ENCODE assay signal across 9 cellular contexts in genomic region chr2:199471443-199472057, GRCh38. TPM values are rescaled to one million over a fixed set of nuclear protein-coding genes. Genes with fewer than 3 reads are reported as not detected.
DNase-seq lines count a peak whose midpoint lies in the region; ATAC-seq and FAIRE-seq lines count a peak whose summit lies in the region.
"Had no signal": no experiment of that assay in that cellular context is flagged by ENCODE, and none has a peak within 500 bp of the region (broad histone marks: within the 10 kb centered on the region; RNA-seq: fewer than 3 reads in every experiment).

No MANE protein-coding gene starts in this region.

- H3K4me1 Mint-ChIP-seq in activated T-cell treated with anti-CD3 and anti-CD28 coated beads, Interleukin-2, amount 50 U/mL, for 4 hours (ENCODE audit: low read depth) = peaks cover 6% of the 10 kb centered on the region

- H3K27me3 Mint-ChIP-seq in activated T-cell treated with anti-CD3 and anti-CD28 coated beads, Interleukin-2, amount 50 U/mL, for 4 hours (ENCODE audit: low read depth) = peaks cover 81% of the 10 kb centered on the region

- WGBS in iPS DF 6.9 (ENCODE audit: insufficient coverage, insufficient read length) = no CpG with 5 or more reads among the region's 35 CpGs
- WGBS in small intestine, 3 donors = 5% methylated on average over 33 to 35 of the region's 35 CpGs

- H3K9me3 Mint-ChIP-seq in activated T-cell treated with anti-CD3 and anti-CD28 coated beads, Interleukin-2, amount 50 U/mL, for 4 hours = peaks cover 3% of the 10 kb centered on the region

- ATAC-seq in activated T-cell treated with anti-CD3 and anti-CD28 coated beads, Interleukin-2, amount 50 U/mL, for 4 hours = peak; percentile 58 to 65
- peak; percentile 77 for ATAC-seq in HG02642 (IDR thresholded peaks at IDR 0.05; ENCODE audit: poor library complexity, unreplicated experiment)

- no peak for DNase-seq in activated T-cell treated with anti-CD3 and anti-CD28 coated beads, Interleukin-2, amount 50 U/mL, for 4 hours
- DNase-seq in activated T-cell treated with anti-CD3 and anti-CD28 coated beads, Interleukin-2, amount 50 U/mL, for 1 hour = no peak
- peak; percentile 38 for DNase-seq in NCI-H2107 treated with DMSO at 0.1 percent for 48 hours (lab: John Stamatoyannopoulos, UW; ENCODE audit: unreplicated experiment)
- peak; percentile 11 for DNase-seq in amniotic epithelial cell (ENCODE audit: low read depth)
- no peak for DNase-seq in iPS DF 6.9 (ENCODE audit: low read depth, low spot score)
- DNase-seq in small intestine = peak; percentile 55
- DNase-seq in NCI-H774 (lab: John Stamatoyannopoulos, UW) = no peak

- no peak overlapping the region for H3K4me3 Mint-ChIP-seq in activated T-cell treated with anti-CD3 and anti-CD28 coated beads, Interleukin-2, amount 50 U/mL, for 4 hours

- FAIRE-seq in small intestine (lab: Jason Lieb, UNC) = no peak
- FAIRE-seq: endometrium had no signal

- H3K36me3 ChIP-seq in iPS DF 6.9 (ENCODE audit: control insufficient read depth, insufficient read depth, low read length) = no peaks in the 10 kb centered on the region
- H3K36me3 ChIP-seq in small intestine (ENCODE audit: control insufficient read depth in 2 of 2, insufficient read depth in 2 of 2, low read length in 2 of 2) = no peaks in the 10 kb centered on the region

- H3K27me3 ChIP-seq in iPS DF 6.9 (ENCODE audit: control insufficient read depth, insufficient read depth, low read length) = peaks cover 44% of the 10 kb centered on the region
- H3K27me3 ChIP-seq in small intestine (ENCODE audit: control insufficient read depth in 2 of 2, insufficient read depth in 2 of 2, low read length in 2 of 2) = peaks cover 13 to 47% of the 10 kb centered on the region in 2 donors

- peak overlapping the region; percentile 33; the same call in 1 of the 2 replicates for H3K4me3 ChIP-seq in iPS DF 6.9 (ENCODE audit: low read length)
- H3K4me3 ChIP-seq in small intestine (ENCODE audit: low read depth in 1 of 2, low read length in 2 of 2) = peak overlapping the region; percentile 1 to 56

- H3K4me1 ChIP-seq in iPS DF 6.9 (ENCODE audit: control insufficient read depth, insufficient read depth, low read length) (peaks cover 8% of the 10 kb centered on the region), small intestine (ENCODE audit: control insufficient read depth in 2 of 2, insufficient read depth in 1 of 2, low read depth in 1 of 2, low read length in 1 of 2) (peaks cover 4 to 7% of the 10 kb centered on the region in 2 donors)

- no peak overlapping the region for H3K27ac ChIP-seq in iPS DF 6.9 (ENCODE audit: low read length)
- H3K27ac ChIP-seq in small intestine (ENCODE audit: low read depth in 1 of 2, low read length in 1 of 2) = no peak overlapping the region

- H3K36me3 Mint-ChIP-seq in activated T-cell treated with anti-CD3 and anti-CD28 coated beads, Interleukin-2, amount 50 U/mL, for 4 hours (ENCODE audit: insufficient read depth) = no peaks in the 10 kb centered on the region

- H3K9me3 ChIP-seq in iPS DF 6.9 (ENCODE audit: control insufficient read depth, insufficient read depth, low read length) = no peaks in the 10 kb centered on the region
- H3K9me3 ChIP-seq in small intestine (ENCODE audit: control insufficient read depth, low read depth) = no peaks in the 10 kb centered on the region

RNA-seq across cellular contexts. Expression of gene SATB2, which starts 13.8 kb away (rescaled TPM):
- total RNA-seq in activated T-cell treated with anti-CD3 and anti-CD28 coated beads, Interleukin-2, amount 50 U/mL, for 4 hours = under 1 TPM; 0.14 to 0.30 (median 0.18) TPM
- 1 to 10 TPM; 1.5 to 2.2 (median 1.8) TPM for polyA plus RNA-seq in small intestine

Comparison
In these comparisons a context has a peak if more than half of its experiments do, and no peak if none do; other contexts are left out.
1. DNase-seq: peak in NCI-H2107 treated with DMSO at 0.1 percent for 48 hours (single experiment), amniotic epithelial cell (single experiment) and small intestine (single experiment); none in activated T-cell treated with anti-CD3 and anti-CD28 coated beads, Interleukin-2, amount 50 U/mL, for 4 hours (single experiment), activated T-cell treated with anti-CD3 and anti-CD28 coated beads, Interleukin-2, amount 50 U/mL, for 1 hour (single experiment), iPS DF 6.9 (single experiment) and NCI-H774 (single experiment).